In the genomic region with DNA sequence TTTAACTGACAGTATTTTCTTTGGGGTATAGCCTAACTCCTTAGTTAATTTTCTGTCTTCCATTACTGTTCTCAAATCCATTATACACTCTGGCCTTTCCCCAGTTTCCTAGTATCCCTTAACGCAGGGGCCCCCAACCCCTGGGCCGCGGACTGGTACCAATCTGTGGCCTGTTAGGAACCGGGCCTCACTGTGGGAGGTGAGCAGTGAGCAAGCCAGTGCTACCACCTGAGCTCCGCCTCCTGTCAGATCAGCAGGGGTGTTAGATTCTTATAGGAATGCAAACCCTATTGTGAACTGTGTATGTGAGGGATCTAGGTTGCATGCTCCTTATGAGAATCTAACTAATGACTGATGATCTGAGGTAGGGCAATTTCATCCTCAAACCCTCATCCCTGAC, we compare ENCODE assay signal across 24 cellular contexts.
DNase-seq lines count a peak whose midpoint lies in the region; ATAC-seq, FAIRE-seq and TF ChIP-seq lines count a peak whose summit lies in the region.
"Had no signal": no experiment of that assay in that cellular context is flagged by ENCODE, and none has a peak within 500 bp of the region (broad histone marks: within the 10 kb centered on the region; RNA-seq: fewer than 3 reads in every experiment).

No MANE protein-coding gene starts in this region.

- no peaks in the 10 kb centered on the region for H3K27me3 ChIP-seq in H1 (replicated peaks in 1 of 4; ENCODE audit: control insufficient read depth in 3 of 4, extremely low read depth in 1 of 4, insufficient read depth in 3 of 4, low read length in 3 of 4)
- H3K27me3 ChIP-seq: BLaER1 had no signal

- no peak overlapping the region for H2BK12ac ChIP-seq in H1 (ENCODE audit: low read depth, low read length)

- peaks cover 13% of the 10 kb centered on the region for H3K36me3 Mint-ChIP-seq in mesothelial cell of epicardium
- H3K36me3 Mint-ChIP-seq: CD4-positive, CD25-positive, alpha-beta regulatory T cell; CD8-positive, alpha-beta T cell had no signal

- WGBS in H1 (ENCODE audit: extremely low coverage in 1 of 2, insufficient coverage in 1 of 2, insufficient read length in 1 of 2, insufficient replicate concordance in 2 of 2, low coverage in 1 of 2, low lambda C conversion rate in 2 of 2, missing lambda C conversion rate in 1 of 2), 2 experiments: 60% methylated on average over 5 of the region's 5 CpGs; no CpG with 5 or more reads in 1 of the 2 experiments

- H4K8ac ChIP-seq in H1 (ENCODE audit: extremely low read depth, insufficient read depth, low read length): no peak overlapping the region

- peak overlapping the region; percentile 56 for H3K27ac Mint-ChIP-seq in mesothelial cell of epicardium
- H3K27ac Mint-ChIP-seq: B cell; CD4-positive, CD25-positive, alpha-beta regulatory T cell; CD8-positive, alpha-beta T cell; HFFc6 had no signal

- no peak overlapping the region for H3K4ac ChIP-seq in H1 (replicated peaks; ENCODE audit: insufficient read length, low read depth, low read length)

- H3K27ac ChIP-seq in H1 (ENCODE audit: low read depth, low read length): no peak overlapping the region
- H3K27ac ChIP-seq: 22Rv1, BLaER1, C4-2B, GM23248 had no signal

- H3K4me1 ChIP-seq in H1 (replicated peaks in 1 of 4; ENCODE audit: control insufficient read depth in 3 of 4, insufficient read depth in 4 of 4, low read length in 3 of 4): peaks cover 0 to 12% (median 0%) of the 10 kb centered on the region in 4 experiments; a peak in 1 of 7 replicates
- H3K4me1 ChIP-seq: BLaER1, Caco-2 had no signal

- no peak overlapping the region for H4K91ac ChIP-seq in H1 (replicated peaks; ENCODE audit: insufficient read length, low read length)

- H2BK15ac ChIP-seq in H1 (ENCODE audit: low read length): no peak overlapping the region

- no peak overlapping the region for H2BK120ac ChIP-seq in H1 (replicated peaks; ENCODE audit: low read depth, low read length)

- no peak overlapping the region for H3K56ac ChIP-seq in H1 (replicated peaks; ENCODE audit: insufficient read length, low read depth, low read length)

- H3K36me3 ChIP-seq in H1 (ENCODE audit: control insufficient read depth in 2 of 4, insufficient read depth in 4 of 4, low read length in 3 of 4): no peaks in the 10 kb centered on the region
- H3K36me3 ChIP-seq: BLaER1, HAP-1 had no signal

- H3K4me1 Mint-ChIP-seq in mesothelial cell of epicardium: peaks cover 5% of the 10 kb centered on the region
- H3K4me1 Mint-ChIP-seq: B cell had no signal

- H4K5ac ChIP-seq in H1 (ENCODE audit: insufficient read length, low read depth, low read length): no peak overlapping the region

- no peak overlapping the region for H2BK20ac ChIP-seq in H1 (ENCODE audit: low read length)

- no peaks in the 10 kb centered on the region for H3K9me3 ChIP-seq in H1 (ENCODE audit: insufficient read depth in 2 of 2, low read depth in 1 of 2, low read length in 1 of 2)
- H3K9me3 ChIP-seq: BLaER1, Caco-2 had no signal

- no peaks in the 10 kb centered on the region; the same call in 1 of the 2 replicates for H3K79me1 ChIP-seq in H1 (ENCODE audit: low read depth, low read length)

- H3K23me2 ChIP-seq in H1 (ENCODE audit: low read depth, low read length): no peaks in the 10 kb centered on the region

- no peak for ATAC-seq in GM18861 (IDR thresholded peaks at IDR 0.05; ENCODE audit: unreplicated experiment)
- no peak for ATAC-seq in GM21786 (IDR thresholded peaks at IDR 0.05; ENCODE audit: unreplicated experiment)
- ATAC-seq: CD8-positive, alpha-beta T cell; GM12878 had no signal

- peak; percentile 7 for FAIRE-seq in H1 (lab: Jason Lieb, UNC)
- FAIRE-seq: A204.1, H54 had no signal

- H3K14ac ChIP-seq in H1 (ENCODE audit: insufficient read length): no peak overlapping the region

- peaks cover 0 to 2% of the 10 kb centered on the region in 2 experiments for H4K20me1 ChIP-seq in H1 (replicated peaks in 1 of 2; ENCODE audit: control insufficient read depth in 1 of 2, insufficient read depth in 2 of 2, low read length in 2 of 2)
- H4K20me1 ChIP-seq: BLaER1 had no signal

- no peak for TF ChIP-seq RAD21 in H1 (IDR thresholded peaks at IDR 0.05 in 1 of 2, conservative IDR thresholded peaks at IDR 0.05 in 1 of 2; ENCODE audit: low read depth in 2 of 2, low read length in 2 of 2)

- H3K4me3 Mint-ChIP-seq in mesothelial cell of epicardium: no peak overlapping the region
- H3K4me3 Mint-ChIP-seq: B cell; CD4-positive, CD25-positive, alpha-beta regulatory T cell; CD8-positive, alpha-beta T cell; HFFc6 had no signal

- peak overlapping the region; percentile 36 to 41; a peak in 3 of 4 replicates for H3K4me2 ChIP-seq in H1 (ENCODE audit: insufficient read depth in 1 of 2, low read depth in 2 of 2, low read length in 2 of 2)
- H3K4me2 ChIP-seq: BLaER1 had no signal

- no peak for TF ChIP-seq POLR2A in H1 (IDR thresholded peaks at IDR 0.05; ENCODE audit: control extremely low read depth in 1 of 2, low read depth in 2 of 2, low read length in 2 of 2)

- POLR2A ChIA-PET in H1 (lab: Charles Lee; ENCODE audit: partially characterized antibody): interaction anchor here (1.6 kb wide), 1 partner anchor 12 kb away, joined by 4 read pairs; no protein-coding TSS in a partner anchor

- H2AK5ac ChIP-seq in H1 (ENCODE audit: low read depth, low read length): no peak overlapping the region

- H3K18ac ChIP-seq in H1 (ENCODE audit: extremely low read depth, low read length): no peak overlapping the region

- H3K4me3 ChIP-seq in H1 (ENCODE audit: extremely low read depth in 1 of 4, insufficient read depth in 2 of 4, low read depth in 3 of 4, low read length in 4 of 4): 0 out of 8 replicates have a peak overlapping the region, but pooled peaks of 1 of the 4 experiments have one; percentile 4
- H3K4me3 ChIP-seq: BLaER1, GM12878, GM23248, HAP-1 had no signal

- H2BK5ac ChIP-seq in H1 (ENCODE audit: low read depth, low read length): no peak overlapping the region

- peaks cover 18% of the 10 kb centered on the region for H3K9me3 Mint-ChIP-seq in mesothelial cell of epicardium
- H3K9me3 Mint-ChIP-seq: CD8-positive, alpha-beta T cell; HFFc6 had no signal

- H3K9ac ChIP-seq in H1 (replicated peaks in 1 of 4; ENCODE audit: extremely low read depth in 1 of 4, low read depth in 3 of 4, low read length in 3 of 4): no peak overlapping the region
- H3K9ac ChIP-seq: BLaER1, GM23248 had no signal

- CTCF ChIA-PET in H1 (lab: Charles Lee; ENCODE audit: partially characterized antibody): no interaction called here

- DNase-seq in ELF-1 (ENCODE audit: low read depth, low spot score) (peak; percentile 19), H1 (ENCODE audit: low read depth in 1 of 2, low spot score in 2 of 2) (no peak), iPS-NIHi11 (ENCODE audit: low spot score) (peak; percentile 10), mesothelial cell of epicardium (ENCODE audit: low spot score in 2 of 2, unreplicated experiment in 2 of 2) (no peak), MV-4-11 (lab: John Stamatoyannopoulos, UW) (no peak), hypothalamus (lab: John Stamatoyannopoulos, UW) (no peak)
- DNase-seq: Caco-2; CD4-positive, CD25-positive, alpha-beta regulatory T cell; CD8-positive, alpha-beta T cell; DMS153; DND-41; GDM1; GM23248; HFFc6 had no signal

- no peaks in the 10 kb centered on the region for H3K27me3 Mint-ChIP-seq in mesothelial cell of epicardium (ENCODE audit: low read depth)

- no peaks in the 10 kb centered on the region for H3K79me2 ChIP-seq in H1 (ENCODE audit: control insufficient read depth in 1 of 2, insufficient read depth in 2 of 2, low read length in 2 of 2)

- H2AFZ ChIP-seq in H1 (ENCODE audit: low read length): no peak overlapping the region

- TF ChIP-seq EP300 in H1 (IDR thresholded peaks at IDR 0.05; ENCODE audit: borderline replicate concordance in 1 of 2, low read depth in 2 of 2, low read length in 2 of 2): no peak

- H3K23ac ChIP-seq in H1 (ENCODE audit: insufficient read length): no peak overlapping the region

- TF ChIP-seq CTCF in H1 (IDR thresholded peaks at IDR 0.05; ENCODE audit: control extremely low read depth in 1 of 3, insufficient read depth in 1 of 3, low read depth in 1 of 3, low read length in 3 of 3) (no peak), mesothelial cell of epicardium (IDR thresholded peaks at IDR 0.05; ENCODE audit: unreplicated experiment) (no peak)

TF ChIP-seq in H1, 55 proteins besides CTCF, POLR2A, EP300 and RAD21 (continues in another document):
- TF ChIP-seq SIX5 (IDR thresholded peaks at IDR 0.05; ENCODE audit: low read depth, low read length): no peak

Comparison
In these comparisons a context has a peak if more than half of its experiments do, and no peak if none do; other contexts are left out.
1. DNase-seq: peak in ELF-1 (single experiment) and iPS-NIHi11 (single experiment); none in H1 (0 of 2), mesothelial cell of epicardium (0 of 2), MV-4-11 (single experiment) and hypothalamus (0 of 51).